ENCODE assay signal across 1 cellular context in genomic region chr11:67630230-67630942, GRCh38.
A peak's percentile ranks its signal among the peaks of the same experiment; 100 is the strongest.
TF ChIP-seq lines count a peak whose summit lies in the region.

No MANE protein-coding gene starts in this region.

TF ChIP-seq in HepG2, 621 proteins besides CTCF, POLR2A, EP300 and RAD21 (continued from another document and continues in another):
- TF ChIP-seq ZNF646 (CRISPR knock-in tag; IDR thresholded peaks at IDR 0.05) (no peak), GMEB2 (CRISPR knock-in tag; IDR thresholded peaks at IDR 0.05; ENCODE audit: low read depth) (no peak), ZNF816 (CRISPR knock-in tag; IDR thresholded peaks at IDR 0.05; ENCODE audit: borderline replicate concordance) (peak; percentile 41; the same call in 1 of the 2 replicates), CREB3 (CRISPR knock-in tag; IDR thresholded peaks at IDR 0.05) (no peak), CBFB (CRISPR knock-in tag; IDR thresholded peaks at IDR 0.05) (peak; percentile 80), TSC22D2 (CRISPR knock-in tag; IDR thresholded peaks at IDR 0.05; ENCODE audit: borderline replicate concordance) (no peak; the same call in 1 of the 2 replicates), BORCS8-MEF2B (CRISPR knock-in tag; IDR thresholded peaks at IDR 0.05) (no peak), ZNF780A (CRISPR knock-in tag; IDR thresholded peaks at IDR 0.05) (no peak), ZFP37 (CRISPR knock-in tag; IDR thresholded peaks at IDR 0.05; ENCODE audit: borderline replicate concordance) (peak; percentile 74; the same call in 1 of the 2 replicates), SKIL (CRISPR knock-in tag; IDR thresholded peaks at IDR 0.05; ENCODE audit: borderline replicate concordance) (no peak), ZBTB25 (CRISPR knock-in tag; IDR thresholded peaks at IDR 0.05) (peak; percentile 48; the same call in 1 of the 2 replicates), GTF3A (CRISPR knock-in tag; conservative IDR thresholded peaks at IDR 0.05) (no peak), CBX1 (IDR thresholded peaks at IDR 0.05; ENCODE audit: low read depth) (no peak), ZNF251 (CRISPR knock-in tag; IDR thresholded peaks at IDR 0.05) (no peak), LCORL (IDR thresholded peaks at IDR 0.05) (no peak), LCORL (CRISPR knock-in tag; IDR thresholded peaks at IDR 0.05) (peak; percentile 94), FOXM1 (CRISPR knock-in tag; IDR thresholded peaks at IDR 0.05) (no peak), ZNF143 (CRISPR knock-in tag; IDR thresholded peaks at IDR 0.05) (peak; percentile 12; the same call in 1 of the 2 replicates), RFXANK (CRISPR knock-in tag; IDR thresholded peaks at IDR 0.05) (0 out of 2 replicates have a peak, but pooled peaks have one; percentile 62), HNRNPLL (IDR thresholded peaks at IDR 0.05; ENCODE audit: low read depth, low read length, poor library complexity, severe bottlenecking) (no peak), GABPA (IDR thresholded peaks at IDR 0.05; ENCODE audit: low read depth, low read length) (no peak), GABPA (CRISPR knock-in tag; IDR thresholded peaks at IDR 0.05; ENCODE audit: low read depth) (peak; percentile 74), ZNF564 (CRISPR knock-in tag; IDR thresholded peaks at IDR 0.05) (peak; percentile 56; the same call in 1 of the 2 replicates), ZNF12 (CRISPR knock-in tag; IDR thresholded peaks at IDR 0.05) (no peak), ATF5 (CRISPR knock-in tag; IDR thresholded peaks at IDR 0.05; ENCODE audit: low read depth) (0 out of 2 replicates have a peak, but pooled peaks have one; percentile 46), YY1 (IDR thresholded peaks at IDR 0.05; ENCODE audit: insufficient read depth, insufficient replicate concordance, low read depth, low read length) (no peak), SPEN (CRISPR knock-in tag; IDR thresholded peaks at IDR 0.05; ENCODE audit: low read depth) (peak; percentile 70), SRY (CRISPR knock-in tag; IDR thresholded peaks at IDR 0.05) (no peak), ZNF138 (CRISPR knock-in tag; IDR thresholded peaks at IDR 0.05; ENCODE audit: low read depth) (peak; percentile 78; the same call in 1 of the 2 replicates), DMTF1 (CRISPR knock-in tag; IDR thresholded peaks at IDR 0.05) (no peak), ARNTL (CRISPR knock-in tag; IDR thresholded peaks at IDR 0.05) (no peak), ZZZ3 (CRISPR knock-in tag; IDR thresholded peaks at IDR 0.05; ENCODE audit: borderline replicate concordance) (no peak; the same call in 1 of the 2 replicates), ZNF678 (CRISPR knock-in tag; IDR thresholded peaks at IDR 0.05) (no peak), GPBP1L1 (CRISPR knock-in tag; IDR thresholded peaks at IDR 0.05) (no peak), ZNF607 (CRISPR knock-in tag; IDR thresholded peaks at IDR 0.05; ENCODE audit: borderline replicate concordance) (no peak; the same call in 1 of the 2 replicates), RBFOX2 (IDR thresholded peaks at IDR 0.05; ENCODE audit: low read depth, low read length) (peak; percentile 84), TGIF2 (CRISPR knock-in tag; IDR thresholded peaks at IDR 0.05) (no peak), FIP1L1 (IDR thresholded peaks at IDR 0.05; ENCODE audit: borderline replicate concordance, insufficient read depth, low read depth, low read length) (no peak), USF2 (IDR thresholded peaks at IDR 0.05; ENCODE audit: low read depth, low read length) (no peak), USF2 (CRISPR knock-in tag; IDR thresholded peaks at IDR 0.05; ENCODE audit: borderline replicate concordance) (no peak), GZF1 (CRISPR knock-in tag; IDR thresholded peaks at IDR 0.05) (no peak), KDM6A (CRISPR knock-in tag; IDR thresholded peaks at IDR 0.05; ENCODE audit: low read depth) (no peak)
